16 cellular contexts compared by ENCODE assay signal in genomic region chr2:100650151-100650550, GRCh38.
DNase-seq lines count a peak whose midpoint lies in the region; ATAC-seq and TF ChIP-seq lines count a peak whose summit lies in the region.
"Had no signal": no experiment of that assay in that cellular context is flagged by ENCODE, and none has a peak within 500 bp of the region (broad histone marks: within the 10 kb centered on the region; RNA-seq: fewer than 3 reads in every experiment).

No MANE protein-coding gene starts in this region.

- H3K27me3 Mint-ChIP-seq in activated CD4-positive, alpha-beta T cell treated with anti-CD3 and anti-CD28 coated beads, Interleukin-2, amount 10 ng/mL, durations not matched to agents 24 days and 14 days = no peaks in the 10 kb centered on the region
- peaks cover 8% of the 10 kb centered on the region for H3K27me3 Mint-ChIP-seq in CD4-positive, CD25-positive, alpha-beta regulatory T cell
- no peaks in the 10 kb centered on the region for H3K27me3 Mint-ChIP-seq in activated naive CD8-positive, alpha-beta T cell treated with anti-CD3 and anti-CD28 coated beads, Interleukin-2, amount 50 U/mL, for 24 hours
- peaks cover 6 to 12% of the 10 kb centered on the region in 2 donors for H3K27me3 Mint-ChIP-seq in natural killer cell treated with Interleukin-12 subunit alpha and Interleukin-12 subunit beta and Interleukin-15 and Interleukin-18, amount 100 ng/mL, for 72 hours

- peaks cover 14% of the 10 kb centered on the region for H3K9me3 Mint-ChIP-seq in activated CD4-positive, alpha-beta T cell treated with anti-CD3 and anti-CD28 coated beads, Interleukin-2, amount 10 ng/mL, durations not matched to agents 24 days and 14 days
- peaks cover 0 to 2% (median 0%) of the 10 kb centered on the region in 7 donors for H3K9me3 Mint-ChIP-seq in CD4-positive, CD25-positive, alpha-beta regulatory T cell
- peaks cover 5% of the 10 kb centered on the region for H3K9me3 Mint-ChIP-seq in activated naive CD8-positive, alpha-beta T cell treated with anti-CD3 and anti-CD28 coated beads, Interleukin-2, amount 50 U/mL, for 24 hours
- H3K9me3 Mint-ChIP-seq in natural killer cell treated with Interleukin-12 subunit alpha and Interleukin-12 subunit beta and Interleukin-15 and Interleukin-18, amount 100 ng/mL, for 72 hours = peaks cover 4% of the 10 kb centered on the region

- TF ChIP-seq CTCF in OCI-LY3 (IDR thresholded peaks at IDR 0.05; ENCODE audit: low read depth, low read length) = no peak
- TF ChIP-seq CTCF in BE2C (IDR thresholded peaks at IDR 0.05; ENCODE audit: low read depth, low read length) = no peak

- H3K27ac ChIP-seq in CD4-positive, CD25-positive, alpha-beta regulatory T cell (ENCODE audit: insufficient read depth, low read length, poor library complexity, severe bottlenecking) = no peak overlapping the region
- no peak overlapping the region for H3K27ac ChIP-seq in OCI-LY3 (ENCODE audit: low read length)
- H3K27ac ChIP-seq: 22Rv1, Peyer's patch had no signal

- no peaks in the 10 kb centered on the region for H3K27me3 ChIP-seq in CD4-positive, CD25-positive, alpha-beta regulatory T cell (ENCODE audit: control insufficient read depth, insufficient read depth, low read length)
- H3K27me3 ChIP-seq in OCI-LY3 (ENCODE audit: low read depth, low read length) = no peaks in the 10 kb centered on the region; the same call in 1 of the 2 replicates
- no peaks in the 10 kb centered on the region for H3K27me3 ChIP-seq in BE2C
- H3K27me3 ChIP-seq: Peyer's patch had no signal

- H3K4me1 ChIP-seq in CD4-positive, CD25-positive, alpha-beta regulatory T cell (ENCODE audit: control insufficient read depth, insufficient read depth, low read length, poor library complexity, severe bottlenecking) = no peaks in the 10 kb centered on the region
- H3K4me1 ChIP-seq in OCI-LY3 (ENCODE audit: low read length) (no peaks in the 10 kb centered on the region), BE2C (no peaks in the 10 kb centered on the region)
- H3K4me1 ChIP-seq: Peyer's patch had no signal

- no peak for ATAC-seq in CD4-positive, CD25-positive, alpha-beta regulatory T cell (ENCODE audit: low read depth in 2 of 2)
- ATAC-seq in activated naive CD8-positive, alpha-beta T cell treated with anti-CD3 and anti-CD28 coated beads, Interleukin-2, amount 50 U/mL, for 24 hours = no peak
- ATAC-seq in natural killer cell treated with Interleukin-12 subunit alpha and Interleukin-12 subunit beta and Interleukin-15 and Interleukin-18, amount 100 ng/mL, for 72 hours = no peak
- ATAC-seq: Right ventricle myocardium inferior had no signal

- intact Hi-C loops in activated CD4-positive, alpha-beta T cell treated with anti-CD3 and anti-CD28 coated beads, Interleukin-2, amount 10 ng/mL, durations not matched to agents 24 days and 14 days (cut with micrococcal nuclease) = no loop called here

- H2AFZ ChIP-seq in OCI-LY3 (ENCODE audit: low read depth, low read length) = no peak overlapping the region

- H3K9ac ChIP-seq in OCI-LY3 (ENCODE audit: low read length) = no peak overlapping the region

- no peaks in the 10 kb centered on the region for H4K20me1 ChIP-seq in OCI-LY3 (ENCODE audit: insufficient read depth, low read length)

- H3K4me3 ChIP-seq in CD4-positive, CD25-positive, alpha-beta regulatory T cell (ENCODE audit: low read depth, low read length) = peak overlapping the region; percentile 52
- H3K4me3 ChIP-seq in OCI-LY3 (ENCODE audit: low read length) = no peak overlapping the region
- no peak overlapping the region for H3K4me3 ChIP-seq in BE2C (ENCODE audit: low read depth, low read length)
- H3K4me3 ChIP-seq: Peyer's patch had no signal

- H3K27ac Mint-ChIP-seq in activated CD4-positive, alpha-beta T cell treated with anti-CD3 and anti-CD28 coated beads, Interleukin-2, amount 10 ng/mL, durations not matched to agents 24 days and 14 days = peak overlapping the region; percentile 2
- peak overlapping the region in 2 of 3 donors; percentile 23 to 62 for H3K27ac Mint-ChIP-seq in CD4-positive, CD25-positive, alpha-beta regulatory T cell
- H3K27ac Mint-ChIP-seq in activated naive CD8-positive, alpha-beta T cell treated with anti-CD3 and anti-CD28 coated beads, Interleukin-2, amount 50 U/mL, for 24 hours = no peak overlapping the region
- no peak overlapping the region for H3K27ac Mint-ChIP-seq in natural killer cell treated with Interleukin-12 subunit alpha and Interleukin-12 subunit beta and Interleukin-15 and Interleukin-18, amount 100 ng/mL, for 72 hours

- DNase-seq in activated CD4-positive, alpha-beta T cell treated with anti-CD3 and anti-CD28 coated beads, Interleukin-2, amount 10 ng/mL, durations not matched to agents 24 days and 14 days = no peak
- no peak for DNase-seq in activated CD4-positive, alpha-beta T cell treated with anti-CD3 and anti-CD28 coated beads, Interleukin-2, amount 50 U/mL, for 48 hours
- DNase-seq in CD4-positive, CD25-positive, alpha-beta regulatory T cell = peak in 2 of 3 donors; percentile 6 to 8
- no peak for DNase-seq in activated naive CD8-positive, alpha-beta T cell treated with anti-CD3 and anti-CD28 coated beads, Interleukin-2, amount 50 U/mL, for 24 hours
- no peak for DNase-seq in natural killer cell treated with Interleukin-12 subunit alpha and Interleukin-12 subunit beta and Interleukin-15 and Interleukin-18, amount 100 ng/mL, for 72 hours (ENCODE audit: low spot score)
- DNase-seq in BE2C (no peak), COLO668 (lab: John Stamatoyannopoulos, UW; ENCODE audit: unreplicated experiment) (no peak)
- DNase-seq: KBM-7, NCI-H1092, NCI-H2081 treated with DMSO at 0.1 percent for 48 hours, NCI-H2227 treated with DMSO at 0.1 percent for 48 hours, NCI-H524, Peyer's patch had no signal

- H3K4me1 Mint-ChIP-seq in activated CD4-positive, alpha-beta T cell treated with anti-CD3 and anti-CD28 coated beads, Interleukin-2, amount 10 ng/mL, durations not matched to agents 24 days and 14 days = peaks cover 24% of the 10 kb centered on the region
- peaks cover 5 to 46% (median 11%) of the 10 kb centered on the region in 4 donors for H3K4me1 Mint-ChIP-seq in CD4-positive, CD25-positive, alpha-beta regulatory T cell
- H3K4me1 Mint-ChIP-seq in activated naive CD8-positive, alpha-beta T cell treated with anti-CD3 and anti-CD28 coated beads, Interleukin-2, amount 50 U/mL, for 24 hours = peaks cover 25% of the 10 kb centered on the region
- H3K4me1 Mint-ChIP-seq in natural killer cell treated with Interleukin-12 subunit alpha and Interleukin-12 subunit beta and Interleukin-15 and Interleukin-18, amount 100 ng/mL, for 72 hours (ENCODE audit: low read depth in 2 of 2) = peaks cover 2 to 3% of the 10 kb centered on the region in 2 donors

- H3K9me3 ChIP-seq in CD4-positive, CD25-positive, alpha-beta regulatory T cell (ENCODE audit: control insufficient read depth in 2 of 2, low read length in 2 of 2) = no peaks in the 10 kb centered on the region
- H3K9me3 ChIP-seq in OCI-LY3 (ENCODE audit: insufficient read depth, low read length) (no peaks in the 10 kb centered on the region), BE2C (no peaks in the 10 kb centered on the region)
- H3K9me3 ChIP-seq: Peyer's patch had no signal

- H3K36me3 Mint-ChIP-seq in activated CD4-positive, alpha-beta T cell treated with anti-CD3 and anti-CD28 coated beads, Interleukin-2, amount 10 ng/mL, durations not matched to agents 24 days and 14 days (ENCODE audit: low read depth) = peaks cover 2% of the 10 kb centered on the region
- no peaks in the 10 kb centered on the region for H3K36me3 Mint-ChIP-seq in CD4-positive, CD25-positive, alpha-beta regulatory T cell
- H3K36me3 Mint-ChIP-seq in activated naive CD8-positive, alpha-beta T cell treated with anti-CD3 and anti-CD28 coated beads, Interleukin-2, amount 50 U/mL, for 24 hours (ENCODE audit: low read depth) = peaks cover 3% of the 10 kb centered on the region
- H3K36me3 Mint-ChIP-seq in natural killer cell treated with Interleukin-12 subunit alpha and Interleukin-12 subunit beta and Interleukin-15 and Interleukin-18, amount 100 ng/mL, for 72 hours = peaks cover 6% of the 10 kb centered on the region

- no peaks in the 10 kb centered on the region for H3K36me3 ChIP-seq in CD4-positive, CD25-positive, alpha-beta regulatory T cell (ENCODE audit: control insufficient read depth, insufficient read depth, low read length)
- H3K36me3 ChIP-seq in OCI-LY3 (replicated peaks; ENCODE audit: low read depth, low read length) = no peaks in the 10 kb centered on the region
- H3K36me3 ChIP-seq in BE2C = no peaks in the 10 kb centered on the region
- H3K36me3 ChIP-seq: Peyer's patch had no signal

- H3K79me2 ChIP-seq in OCI-LY3 (ENCODE audit: low read length) = no peaks in the 10 kb centered on the region

- peak overlapping the region; percentile 24 for H3K4me3 Mint-ChIP-seq in activated CD4-positive, alpha-beta T cell treated with anti-CD3 and anti-CD28 coated beads, Interleukin-2, amount 10 ng/mL, durations not matched to agents 24 days and 14 days
- H3K4me3 Mint-ChIP-seq in CD4-positive, CD25-positive, alpha-beta regulatory T cell = peak overlapping the region in 3 of 4 donors; percentile 2 to 49 (median 10)
- H3K4me3 Mint-ChIP-seq in activated naive CD8-positive, alpha-beta T cell treated with anti-CD3 and anti-CD28 coated beads, Interleukin-2, amount 50 U/mL, for 24 hours = peak overlapping the region; percentile 22
- H3K4me3 Mint-ChIP-seq in natural killer cell treated with Interleukin-12 subunit alpha and Interleukin-12 subunit beta and Interleukin-15 and Interleukin-18, amount 100 ng/mL, for 72 hours = no peak overlapping the region

- H3K4me2 ChIP-seq in OCI-LY3 (ENCODE audit: low read length) = 0 out of 2 replicates have a peak overlapping the region, but pooled peaks have one; percentile 4

Comparison
In these comparisons a context has a peak if more than half of its experiments do, and no peak if none do; other contexts are left out.
1. DNase-seq: peak in CD4-positive, CD25-positive, alpha-beta regulatory T cell (2 of 3); none in activated CD4-positive, alpha-beta T cell treated with anti-CD3 and anti-CD28 coated beads, Interleukin-2, amount 10 ng/mL, durations not matched to agents 24 days and 14 days (single experiment), activated CD4-positive, alpha-beta T cell treated with anti-CD3 and anti-CD28 coated beads, Interleukin-2, amount 50 U/mL, for 48 hours (0 of 2), activated naive CD8-positive, alpha-beta T cell treated with anti-CD3 and anti-CD28 coated beads, Interleukin-2, amount 50 U/mL, for 24 hours (single experiment), natural killer cell treated with Interleukin-12 subunit alpha and Interleukin-12 subunit beta and Interleukin-15 and Interleukin-18, amount 100 ng/mL, for 72 hours (single experiment), BE2C (single experiment) and COLO668 (single experiment).
2. H3K27ac Mint-ChIP-seq: peak in activated CD4-positive, alpha-beta T cell treated with anti-CD3 and anti-CD28 coated beads, Interleukin-2, amount 10 ng/mL, durations not matched to agents 24 days and 14 days (single experiment) and CD4-positive, CD25-positive, alpha-beta regulatory T cell (2 of 3); none in activated naive CD8-positive, alpha-beta T cell treated with anti-CD3 and anti-CD28 coated beads, Interleukin-2, amount 50 U/mL, for 24 hours (single experiment) and natural killer cell treated with Interleukin-12 subunit alpha and Interleukin-12 subunit beta and Interleukin-15 and Interleukin-18, amount 100 ng/mL, for 72 hours (0 of 2).